Comparison of ENCODE assay signal across 7 cellular contexts in genomic region chr15:59349715-59350420, GRCh38. TPM values are rescaled to one million over a fixed set of nuclear protein-coding genes. Genes with fewer than 3 reads are reported as not detected.
DNase-seq lines count a peak whose midpoint lies in the region; ATAC-seq and TF ChIP-seq lines count a peak whose summit lies in the region.

No MANE protein-coding gene starts in this region.

- peak overlapping the region; percentile 70 for H3K27ac Mint-ChIP-seq in endothelial cell (ENCODE audit: unreplicated experiment)
- peak overlapping the region; percentile 67 for H3K27ac Mint-ChIP-seq in osteocyte (ENCODE audit: unreplicated experiment)

- H2AFZ ChIP-seq in PC-3 (ENCODE audit: low read length) = no peak overlapping the region

- peaks cover 3% of the 10 kb centered on the region for H3K27me3 Mint-ChIP-seq in endothelial cell (ENCODE audit: unreplicated experiment)
- no peaks in the 10 kb centered on the region for H3K27me3 Mint-ChIP-seq in osteocyte (ENCODE audit: unreplicated experiment)

- H3K36me3 ChIP-seq in PC-3 (ENCODE audit: low read depth, low read length) = no peaks in the 10 kb centered on the region

- peaks cover 94% of the 10 kb centered on the region for H3K79me2 ChIP-seq in PC-3 (ENCODE audit: low read length)

- H3K4me1 Mint-ChIP-seq in endothelial cell (ENCODE audit: unreplicated experiment) (peaks cover 41% of the 10 kb centered on the region), osteocyte (ENCODE audit: unreplicated experiment) (peaks cover 19% of the 10 kb centered on the region)

- no peaks in the 10 kb centered on the region for H3K27me3 ChIP-seq in PC-3 (ENCODE audit: low read length)

- H3K9ac ChIP-seq in PC-3 (ENCODE audit: low read length) = no peak overlapping the region

- DNase-seq in PC-3 = peak; percentile 88
- DNase-seq in endothelial cell (ENCODE audit: low spot score) = no peak
- no peak for DNase-seq in osteocyte (ENCODE audit: extremely low spot score, unreplicated experiment)
- no peak for DNase-seq in GM20000 (ENCODE audit: low spot score)
- no peak for DNase-seq in NCI-H1436 (lab: John Stamatoyannopoulos, UW)

- H3K9me3 Mint-ChIP-seq in endothelial cell (ENCODE audit: unreplicated experiment) = no peaks in the 10 kb centered on the region
- H3K9me3 Mint-ChIP-seq in osteocyte (ENCODE audit: unreplicated experiment) = no peaks in the 10 kb centered on the region

- CTCF ChIA-PET in PC-3 (lab: Charles Lee) = no interaction called here

- H3K4me1 ChIP-seq in PC-3 (ENCODE audit: insufficient read depth, low read length) = peaks cover 32% of the 10 kb centered on the region

- TF ChIP-seq CTCF in PC-3 (conservative IDR thresholded peaks at IDR 0.05; ENCODE audit: low read depth, low read length) = no peak
- TF ChIP-seq CTCF in endothelial cell (IDR thresholded peaks at IDR 0.05; ENCODE audit: unreplicated experiment) = no peak
- TF ChIP-seq CTCF in osteocyte (IDR thresholded peaks at IDR 0.05) = no peak
- no peak for TF ChIP-seq CTCF in GM20000 (IDR thresholded peaks at IDR 0.05; ENCODE audit: extremely low read depth, missing control alignments)

- ATAC-seq in GM21529 (IDR thresholded peaks at IDR 0.05; ENCODE audit: unreplicated experiment) = peak; percentile 47
- ATAC-seq in PC-3 = peak; percentile 100
- ATAC-seq in GM18519 (IDR thresholded peaks at IDR 0.05; ENCODE audit: low FRiP score, unreplicated experiment) = no peak

- H3K27ac ChIP-seq in PC-3 (ENCODE audit: low read length) = peak overlapping the region; percentile 86

- H3K4me3 ChIP-seq in PC-3 (ENCODE audit: low read length) = no peak overlapping the region; the same call in 1 of the 2 replicates

- H3K4me2 ChIP-seq in PC-3 (ENCODE audit: low read length) = peak overlapping the region; percentile 56

- no peaks in the 10 kb centered on the region for H3K9me2 ChIP-seq in PC-3 (replicated peaks; ENCODE audit: low read length)

- intact Hi-C loops in PC-3 (cut with micrococcal nuclease) = no loop called here

- peak overlapping the region; percentile 0 for H3K4me3 Mint-ChIP-seq in endothelial cell (ENCODE audit: unreplicated experiment)
- no peak overlapping the region for H3K4me3 Mint-ChIP-seq in osteocyte (ENCODE audit: unreplicated experiment)

- BruUV-seq in PC-3 (replicated peaks; lab: Mats Ljungman, UMichigan) = no TSS peak

- POLR2A ChIA-PET in PC-3 (lab: Charles Lee; ENCODE audit: unreplicated experiment) = no interaction called here

- H3F3A ChIP-seq in PC-3 (ENCODE audit: low read length, unreplicated experiment) = no peaks in the 10 kb centered on the region

- H4K20me1 ChIP-seq in PC-3 (ENCODE audit: low read length) = 0 out of 2 replicates have a peak, but pooled peaks cover 3% of the 10 kb centered on the region

- H3K9me3 ChIP-seq in PC-3 (ENCODE audit: low read length) = no peaks in the 10 kb centered on the region

- peaks cover 7% of the 10 kb centered on the region for H3K36me3 Mint-ChIP-seq in endothelial cell (ENCODE audit: low read depth, unreplicated experiment)
- H3K36me3 Mint-ChIP-seq in osteocyte (ENCODE audit: unreplicated experiment) = peaks cover 2% of the 10 kb centered on the region

RNA-seq across cellular contexts. Expression of gene MYO1E, which starts 22.8 kb away (rescaled TPM):
- total RNA-seq in PC-3 (2014; rRNA removed) (67.7 and 68.8 TPM in 2 replicates), endothelial cell (ENCODE audit: unreplicated experiment) (146 TPM), osteocyte (84.6 and 105 TPM in 2 replicates)
